ENCODE assay signal across 8 cellular contexts in the genomic region with DNA sequence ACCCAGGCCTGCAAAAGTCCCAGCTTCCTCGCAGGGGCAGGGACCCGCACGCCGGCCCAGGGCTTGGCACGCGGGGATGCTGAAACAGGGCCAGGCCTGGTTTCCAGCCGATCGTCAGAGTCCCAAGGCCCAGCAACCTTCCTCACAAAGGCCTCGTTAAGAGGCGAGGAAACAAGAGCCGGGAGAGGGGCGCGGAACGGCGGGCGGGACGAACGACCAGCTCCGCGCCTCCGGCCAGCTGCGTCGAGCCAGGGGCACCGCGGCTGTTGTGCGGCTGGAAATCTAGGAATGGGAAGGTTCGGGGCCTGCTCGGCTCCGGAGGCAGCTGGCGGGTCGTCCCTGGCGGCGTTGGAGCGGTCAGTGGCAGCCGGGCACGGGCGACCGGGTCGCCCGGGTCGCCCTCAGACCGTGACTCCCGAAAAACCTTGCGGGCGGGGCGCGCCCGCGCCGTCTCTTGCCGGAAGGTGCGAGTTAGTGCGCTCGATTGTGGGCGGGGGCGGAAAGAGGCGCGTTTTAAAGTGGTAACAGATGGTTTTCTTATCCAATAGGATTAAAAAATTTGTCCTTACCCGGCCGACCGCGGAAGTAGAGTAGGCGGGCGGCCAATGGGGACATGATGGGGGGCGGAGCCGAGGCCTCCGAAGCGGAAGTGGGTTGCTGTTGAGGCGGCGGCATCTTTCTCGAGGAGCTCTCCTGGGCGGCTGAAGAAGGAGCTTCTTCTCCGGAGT. TPM values are rescaled to one million over a fixed set of nuclear protein-coding genes. Genes with fewer than 3 reads are reported as not detected.
DNase-seq lines count a peak whose midpoint lies in the region; ATAC-seq and TF ChIP-seq lines count a peak whose summit lies in the region.

A gene with protein sequence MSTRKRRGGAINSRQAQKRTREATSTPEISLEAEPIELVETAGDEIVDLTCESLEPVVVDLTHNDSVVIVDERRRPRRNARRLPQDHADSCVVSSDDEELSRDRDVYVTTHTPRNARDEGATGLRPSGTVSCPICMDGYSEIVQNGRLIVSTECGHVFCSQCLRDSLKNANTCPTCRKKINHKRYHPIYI (plus strand): TSS at position 643 of the 728 bp plus-strand sequence. CDS start 21,388 bp downstream, outside the sequence.

- peaks cover 36% of the 10 kb centered on the region for H4K20me1 ChIP-seq in SK-N-SH (ENCODE audit: insufficient read depth)

- ATAC-seq in HG02571 (IDR thresholded peaks at IDR 0.05; ENCODE audit: unreplicated experiment): peak; percentile 69

- CTCF ChIA-PET in SK-N-SH (lab: Yijun Ruan, JAX): interaction anchor here (1.0 to 3.0 kb wide), 8 partner anchors 9 to 249 kb away, joined by 3 to 11 read pairs (median 5); no protein-coding TSS in a partner anchor

- WGBS in SK-N-SH (ENCODE audit: low lambda C conversion rate): 1% methylated on average over 38 of the region's 73 CpGs

- POLR2A ChIA-PET in SK-N-SH (lab: Yijun Ruan, JAX): interaction anchor here (0.8 to 2.0 kb wide), 7 partner anchors 32 to 287 kb away, joined by 3 to 9 read pairs (median 5); a partner anchor contains a TSS

- no peak for TF ChIP-seq CTCF in SK-N-SH (IDR thresholded peaks at IDR 0.05)

- H3F3A ChIP-seq in SK-N-SH (replicated peaks; ENCODE audit: insufficient read depth): peaks cover 11% of the 10 kb centered on the region

- TF ChIP-seq EP300 in SK-N-SH (IDR thresholded peaks at IDR 0.05; ENCODE audit: borderline replicate concordance in 1 of 2, low read depth in 1 of 2, low read length in 1 of 2): 0 out of 4 replicates have a peak, but pooled peaks of 1 of the 2 experiments have one; percentile 4

- peak within 1 kb of the TSS; percentile 87 for H2AFZ ChIP-seq in SK-N-SH (ENCODE audit: low read depth)

- H3K27ac ChIP-seq in SK-N-SH (ENCODE audit: low read depth in 2 of 2, low read length in 1 of 2) (peak within 1 kb of the TSS; percentile 86 to 87), temporal lobe (ENCODE audit: low read depth, low read length) (peak within 1 kb of the TSS; percentile 76)

- DNase-seq in GM04504 (ENCODE audit: low read depth): peak; percentile 92
- peak; percentile 94 for DNase-seq in NCI-H1048 (lab: John Stamatoyannopoulos, UW)
- peak; percentile 99 for DNase-seq in SK-N-SH
- peak; percentile 96 for DNase-seq in activated naive CD4-positive, alpha-beta T cell treated with anti-CD3 and anti-CD28 coated beads, Interleukin-2, amount 50 U/mL, for 16 hours
- DNase-seq in globus pallidus (ENCODE audit: low spot score): peak; percentile 96
- peak; percentile 93 for DNase-seq in occipital lobe (lab: John Stamatoyannopoulos, UW)

- no peaks in the 10 kb centered on the region for H3K27me3 ChIP-seq in SK-N-SH (ENCODE audit: insufficient read depth)

- peaks cover 15 to 30% of the 10 kb centered on the region in 2 experiments for H3K36me3 ChIP-seq in SK-N-SH (replicated peaks in 1 of 2; ENCODE audit: control insufficient read depth in 1 of 2, insufficient read depth in 2 of 2, low read length in 1 of 2)

- H3K4me2 ChIP-seq in SK-N-SH: peak within 1 kb of the TSS; percentile 93

- TF ChIP-seq RAD21 in SK-N-SH (IDR thresholded peaks at IDR 0.05; ENCODE audit: low read length): no peak

- 0 out of 2 replicates have a peak, but pooled peaks cover 9% of the 10 kb centered on the region for H3K9me3 ChIP-seq in SK-N-SH

- peak within 1 kb of the TSS; percentile 98 for H3K9ac ChIP-seq in SK-N-SH

- H3K9me2 ChIP-seq in SK-N-SH: no peaks in the 10 kb centered on the region

- H3K4me1 ChIP-seq in SK-N-SH (ENCODE audit: control insufficient read depth in 1 of 2, insufficient read depth in 2 of 2, low read depth in 1 of 2, low read length in 1 of 2): peaks cover 6 to 7% of the 10 kb centered on the region in 2 experiments; a peak in 3 of 4 replicates

- H3K4me3 ChIP-seq in SK-N-SH (ENCODE audit: low read depth in 2 of 2, low read length in 1 of 2): peak within 1 kb of the TSS; percentile 88 to 93

- peaks cover 73% of the 10 kb centered on the region for H3K79me2 ChIP-seq in SK-N-SH (ENCODE audit: insufficient read depth)

TF ChIP-seq in SK-N-SH, 30 proteins besides CTCF, POLR2A, EP300 and RAD21 (continues in another document):
- TF ChIP-seq MEF2A (IDR thresholded peaks at IDR 0.05; ENCODE audit: borderline replicate concordance, low read depth) (no peak), EZH2phosphoT487 (IDR thresholded peaks at IDR 0.05; ENCODE audit: borderline replicate concordance, low read depth) (no peak), GATA2 (CRISPR knock-in tag; IDR thresholded peaks at IDR 0.05) (no peak), TEAD4 (IDR thresholded peaks at IDR 0.05; ENCODE audit: borderline replicate concordance, insufficient read depth) (no peak), TAF1 (IDR thresholded peaks at IDR 0.05; ENCODE audit: borderline replicate concordance, low read depth, low read length) (peak; percentile 92), POLR2AphosphoS5 (IDR thresholded peaks at IDR 0.05; ENCODE audit: low read depth, low read length) (peak; percentile 92), FOXJ3 (CRISPR knock-in tag; IDR thresholded peaks at IDR 0.05) (no peak), SIN3A (IDR thresholded peaks at IDR 0.05; ENCODE audit: borderline replicate concordance, low read depth, low read length) (no peak), TCF12 (IDR thresholded peaks at IDR 0.05) (no peak), CHD2 (IDR thresholded peaks at IDR 0.05; ENCODE audit: low read length, partially characterized antibody) (peak; percentile 61), JUND (IDR thresholded peaks at IDR 0.05) (no peak), MXI1 (IDR thresholded peaks at IDR 0.05; ENCODE audit: low read depth, low read length) (peak; percentile 70; the same call in 1 of the 2 replicates), GABPA (IDR thresholded peaks at IDR 0.05; ENCODE audit: low read depth) (peak; percentile 90), ELF1 (IDR thresholded peaks at IDR 0.05) (peak; percentile 93), YY1 (IDR thresholded peaks at IDR 0.05; ENCODE audit: low read depth) (no peak; the same call in 1 of the 2 replicates), NRF1 (IDR thresholded peaks at IDR 0.05; ENCODE audit: low read depth, low read length) (no peak), NFIC (IDR thresholded peaks at IDR 0.05; ENCODE audit: borderline replicate concordance) (no peak; the same call in 1 of the 2 replicates), SMC3 (IDR thresholded peaks at IDR 0.05; ENCODE audit: low read depth, low read length) (no peak)
- TF ChIP-seq, protein P1, sequence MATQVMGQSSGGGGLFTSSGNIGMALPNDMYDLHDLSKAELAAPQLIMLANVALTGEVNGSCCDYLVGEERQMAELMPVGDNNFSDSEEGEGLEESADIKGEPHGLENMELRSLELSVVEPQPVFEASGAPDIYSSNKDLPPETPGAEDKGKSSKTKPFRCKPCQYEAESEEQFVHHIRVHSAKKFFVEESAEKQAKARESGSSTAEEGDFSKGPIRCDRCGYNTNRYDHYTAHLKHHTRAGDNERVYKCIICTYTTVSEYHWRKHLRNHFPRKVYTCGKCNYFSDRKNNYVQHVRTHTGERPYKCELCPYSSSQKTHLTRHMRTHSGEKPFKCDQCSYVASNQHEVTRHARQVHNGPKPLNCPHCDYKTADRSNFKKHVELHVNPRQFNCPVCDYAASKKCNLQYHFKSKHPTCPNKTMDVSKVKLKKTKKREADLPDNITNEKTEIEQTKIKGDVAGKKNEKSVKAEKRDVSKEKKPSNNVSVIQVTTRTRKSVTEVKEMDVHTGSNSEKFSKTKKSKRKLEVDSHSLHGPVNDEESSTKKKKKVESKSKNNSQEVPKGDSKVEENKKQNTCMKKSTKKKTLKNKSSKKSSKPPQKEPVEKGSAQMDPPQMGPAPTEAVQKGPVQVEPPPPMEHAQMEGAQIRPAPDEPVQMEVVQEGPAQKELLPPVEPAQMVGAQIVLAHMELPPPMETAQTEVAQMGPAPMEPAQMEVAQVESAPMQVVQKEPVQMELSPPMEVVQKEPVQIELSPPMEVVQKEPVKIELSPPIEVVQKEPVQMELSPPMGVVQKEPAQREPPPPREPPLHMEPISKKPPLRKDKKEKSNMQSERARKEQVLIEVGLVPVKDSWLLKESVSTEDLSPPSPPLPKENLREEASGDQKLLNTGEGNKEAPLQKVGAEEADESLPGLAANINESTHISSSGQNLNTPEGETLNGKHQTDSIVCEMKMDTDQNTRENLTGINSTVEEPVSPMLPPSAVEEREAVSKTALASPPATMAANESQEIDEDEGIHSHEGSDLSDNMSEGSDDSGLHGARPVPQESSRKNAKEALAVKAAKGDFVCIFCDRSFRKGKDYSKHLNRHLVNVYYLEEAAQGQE (IDR thresholded peaks at IDR 0.05; ENCODE audit: low read depth, low read length): no peak
- TF ChIP-seq, protein P2, sequence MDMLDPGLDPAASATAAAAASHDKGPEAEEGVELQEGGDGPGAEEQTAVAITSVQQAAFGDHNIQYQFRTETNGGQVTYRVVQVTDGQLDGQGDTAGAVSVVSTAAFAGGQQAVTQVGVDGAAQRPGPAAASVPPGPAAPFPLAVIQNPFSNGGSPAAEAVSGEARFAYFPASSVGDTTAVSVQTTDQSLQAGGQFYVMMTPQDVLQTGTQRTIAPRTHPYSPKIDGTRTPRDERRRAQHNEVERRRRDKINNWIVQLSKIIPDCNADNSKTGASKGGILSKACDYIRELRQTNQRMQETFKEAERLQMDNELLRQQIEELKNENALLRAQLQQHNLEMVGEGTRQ (IDR thresholded peaks at IDR 0.05; ENCODE audit: borderline replicate concordance, low read depth, low read length): no peak
- TF ChIP-seq, protein P3, sequence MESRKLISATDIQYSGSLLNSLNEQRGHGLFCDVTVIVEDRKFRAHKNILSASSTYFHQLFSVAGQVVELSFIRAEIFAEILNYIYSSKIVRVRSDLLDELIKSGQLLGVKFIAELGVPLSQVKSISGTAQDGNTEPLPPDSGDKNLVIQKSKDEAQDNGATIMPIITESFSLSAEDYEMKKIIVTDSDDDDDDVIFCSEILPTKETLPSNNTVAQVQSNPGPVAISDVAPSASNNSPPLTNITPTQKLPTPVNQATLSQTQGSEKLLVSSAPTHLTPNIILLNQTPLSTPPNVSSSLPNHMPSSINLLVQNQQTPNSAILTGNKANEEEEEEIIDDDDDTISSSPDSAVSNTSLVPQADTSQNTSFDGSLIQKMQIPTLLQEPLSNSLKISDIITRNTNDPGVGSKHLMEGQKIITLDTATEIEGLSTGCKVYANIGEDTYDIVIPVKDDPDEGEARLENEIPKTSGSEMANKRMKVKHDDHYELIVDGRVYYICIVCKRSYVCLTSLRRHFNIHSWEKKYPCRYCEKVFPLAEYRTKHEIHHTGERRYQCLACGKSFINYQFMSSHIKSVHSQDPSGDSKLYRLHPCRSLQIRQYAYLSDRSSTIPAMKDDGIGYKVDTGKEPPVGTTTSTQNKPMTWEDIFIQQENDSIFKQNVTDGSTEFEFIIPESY (IDR thresholded peaks at IDR 0.05; ENCODE audit: borderline replicate concordance, low read depth): no peak

RNA-seq across cellular contexts. Expression of the gene that starts here (rescaled TPM):
- 60.7 and 85.3 TPM in 2 replicates for polyA plus RNA-seq in SK-N-SH (2012; rRNA removed)
- 71.4 and 78.1 TPM in 2 replicates for polyA plus RNA-seq in SK-N-SH (2012; cell fraction: cytosol; rRNA removed)
- 48.6 and 65.2 TPM in 2 replicates for polyA plus RNA-seq in SK-N-SH (2012; cell fraction: nucleus; rRNA removed)
- 29.6 TPM for total RNA-seq in occipital lobe
- total RNA-seq in temporal lobe: 33.9 TPM

Comparison
In these comparisons a context has a peak if more than half of its experiments do, and no peak if none do; other contexts are left out.
1. Peak in every context shown above with its lines: DNase-seq, ATAC-seq, H3K4me3 ChIP-seq and H3K27ac ChIP-seq.